Comparison of ENCODE assay signal across 8 cellular contexts in the genomic region with DNA sequence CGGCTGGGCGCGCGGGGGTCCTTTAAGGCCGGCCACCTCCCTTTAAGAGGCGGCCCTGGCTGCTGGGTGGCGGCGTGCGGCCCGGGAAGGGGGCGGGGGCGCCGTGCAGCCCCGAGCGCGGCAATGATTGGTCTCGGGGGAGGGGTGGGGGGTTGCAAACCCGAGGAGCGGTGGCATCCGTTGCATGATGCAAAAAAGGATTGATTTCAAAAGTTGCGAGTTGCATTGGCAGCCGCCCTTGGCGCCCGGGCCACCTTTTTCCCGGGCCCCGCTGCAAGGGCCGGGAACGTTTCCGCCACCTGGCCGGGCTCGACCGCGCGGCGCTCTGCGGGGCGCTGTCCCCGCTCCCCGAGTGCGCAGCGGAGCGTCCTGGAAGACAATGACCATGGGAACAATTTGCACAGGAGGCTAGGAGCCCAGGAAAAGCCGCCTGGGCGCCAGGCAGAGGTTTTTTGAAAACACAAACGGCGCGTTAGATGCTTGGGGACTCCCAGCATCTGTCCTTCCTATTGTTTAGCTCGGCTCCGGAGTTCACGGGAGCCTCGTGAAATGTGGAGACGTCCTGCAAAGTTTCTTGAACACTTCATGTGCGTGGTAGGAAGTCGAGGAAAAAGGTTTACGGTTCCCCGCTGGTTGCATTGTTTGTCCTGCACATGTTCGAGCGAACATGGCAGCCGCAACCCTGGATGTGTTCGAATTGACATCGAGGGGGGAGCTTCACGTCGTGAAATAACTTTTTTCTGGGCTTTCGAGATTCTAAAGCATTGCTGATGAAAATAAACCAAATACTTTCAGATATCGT.
DNase-seq lines count a peak whose midpoint lies in the region; ATAC-seq and TF ChIP-seq lines count a peak whose summit lies in the region.

Gene SEPHS1, minus strand, starts transcription at position 78 of the 802 bp plus-strand sequence. CDS start 3,343 bp downstream, outside the sequence.

- peak; percentile 92 for DNase-seq in 8988T
- peak; percentile 40 for DNase-seq in NCI-H2227 treated with DMSO at 0.1 percent for 48 hours (lab: John Stamatoyannopoulos, UW)
- DNase-seq in activated CD4-positive, alpha-beta T cell treated with anti-CD3 and anti-CD28 coated beads for 24 hours (ENCODE audit: low read depth in 2 of 2), result peak; percentile 68 to 75
- DNase-seq in choroid plexus epithelial cell (ENCODE audit: low read depth), result peak; percentile 62
- DNase-seq in kidney tubule cell (ENCODE audit: low spot score), result peak; percentile 77
- peak; percentile 49 to 84 (median 68) for DNase-seq in stimulated activated CD4-positive, alpha-beta T cell treated with anti-CD3 and anti-CD28 coated beads, Interleukin-1b, Interleukin-23, amount 100 ng/mL, for 24 hours (ENCODE audit: low read depth in 4 of 4, low spot score in 1 of 4)

- peak within 1 kb of the TSS; percentile 70 for H3K4me3 ChIP-seq in choroid plexus epithelial cell (ENCODE audit: low read depth, low read length)

- ATAC-seq in GM18502 (IDR thresholded peaks at IDR 0.05; ENCODE audit: poor library complexity, unreplicated experiment) (peak; percentile 56), HG02943 (IDR thresholded peaks at IDR 0.05; ENCODE audit: low read depth, unreplicated experiment) (peak; percentile 58)

- no peak for TF ChIP-seq CTCF in choroid plexus epithelial cell (conservative IDR thresholded peaks at IDR 0.05; ENCODE audit: low read depth, low read length)

Comparison
In these comparisons a context has a peak if more than half of its experiments do, and no peak if none do; other contexts are left out.
1. Peak in every context shown above with its lines: DNase-seq, ATAC-seq and H3K4me3 ChIP-seq.
2. DNase-seq: peak in every context shown above with its lines; median percentile 92 in 8988T; 77 in kidney tubule cell; 72 in activated CD4-positive, alpha-beta T cell treated with anti-CD3 and anti-CD28 coated beads for 24 hours; 68 in stimulated activated CD4-positive, alpha-beta T cell treated with anti-CD3 and anti-CD28 coated beads, Interleukin-1b, Interleukin-23, amount 100 ng/mL, for 24 hours; 62 in choroid plexus epithelial cell; 40 in NCI-H2227 treated with DMSO at 0.1 percent for 48 hours.